ENCODE assay signal across 2 cellular contexts in genomic region chr7:50774299-50774698, GRCh38.
TF ChIP-seq lines count a peak whose summit lies in the region.

No MANE protein-coding gene starts in this region.

TF ChIP-seq in SK-N-SH, 30 proteins besides CTCF, POLR2A, EP300 and RAD21 (continued from another document):
- TF ChIP-seq NRF1 (IDR thresholded peaks at IDR 0.05; ENCODE audit: low read depth, low read length), result no peak
- TF ChIP-seq NFIC (IDR thresholded peaks at IDR 0.05; ENCODE audit: borderline replicate concordance), result no peak
- TF ChIP-seq EZH2phosphoT487 (IDR thresholded peaks at IDR 0.05; ENCODE audit: borderline replicate concordance, low read depth), result no peak
- no peak for TF ChIP-seq GABPA (IDR thresholded peaks at IDR 0.05; ENCODE audit: low read depth)
- TF ChIP-seq FOSL2 (IDR thresholded peaks at IDR 0.05; ENCODE audit: borderline replicate concordance, low read depth), result no peak

TF ChIP-seq in SK-N-SH treated with all-trans-retinoic acid at 6 μM for 48 hours, 23 proteins besides CTCF, POLR2A, EP300 and RAD21 (continued from another document):
- TF ChIP-seq ARNTL (CRISPR knock-in tag; IDR thresholded peaks at IDR 0.05; ENCODE audit: borderline replicate concordance, low read depth), result no peak
- TF ChIP-seq ZC3H10 (CRISPR knock-in tag; IDR thresholded peaks at IDR 0.05), result no peak
- no peak for TF ChIP-seq SNAI2 (CRISPR knock-in tag; IDR thresholded peaks at IDR 0.05)
- no peak for TF ChIP-seq ZFP3 (CRISPR knock-in tag; IDR thresholded peaks at IDR 0.05)
